In the genomic region with DNA sequence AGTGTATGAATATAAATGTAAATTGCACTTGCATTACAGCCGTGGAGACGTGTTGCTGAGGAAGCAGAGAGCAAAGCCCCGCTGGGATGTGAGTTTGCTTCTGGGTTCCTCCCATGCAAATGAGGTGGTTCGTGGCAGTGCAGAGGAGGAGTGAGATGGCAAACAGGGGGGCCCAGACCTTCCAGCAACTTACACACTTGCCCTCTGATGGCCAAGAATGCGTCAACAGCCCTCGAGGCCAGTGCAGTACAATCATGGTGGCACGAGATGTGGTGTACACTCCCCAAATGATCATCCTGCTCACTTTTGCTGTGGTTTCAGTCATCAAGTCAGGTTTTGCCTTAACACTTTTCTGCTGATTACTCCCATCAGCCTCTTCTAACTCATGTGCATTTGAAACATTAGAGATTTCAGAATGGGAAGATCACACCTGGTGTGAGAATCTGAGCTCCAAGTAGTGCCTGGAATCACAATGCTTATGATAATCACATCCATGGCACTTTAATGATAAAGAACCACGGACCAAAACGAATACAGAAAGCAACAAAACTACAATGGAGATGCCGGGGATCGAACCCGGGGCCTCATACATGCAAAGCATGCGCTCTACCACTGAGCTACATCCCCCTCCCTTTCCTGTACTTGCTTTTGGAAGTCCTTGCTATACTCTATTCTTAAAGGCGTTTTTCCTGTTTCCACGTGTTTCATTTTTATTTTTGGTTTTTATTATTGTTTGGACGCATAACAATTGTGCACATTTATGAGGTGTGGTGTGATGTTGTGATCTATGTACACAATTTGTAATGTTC, we compare ENCODE assay signal across 8 cellular contexts. TPM values are rescaled to one million over a fixed set of nuclear protein-coding genes. Genes with fewer than 3 reads are reported as not detected.
A peak's percentile ranks its signal among the peaks of the same experiment; 100 is the strongest.
DNase-seq lines count a peak whose midpoint lies in the region; ATAC-seq and TF ChIP-seq lines count a peak whose summit lies in the region.

No MANE protein-coding gene starts in this region.

- TF ChIP-seq CTCF in cardiac fibroblast (IDR thresholded peaks at IDR 0.05; ENCODE audit: low read depth, low read length) (no peak), left lung (IDR thresholded peaks at IDR 0.05) (no peak)

- H3K27me3 ChIP-seq in left lung, result no peaks in the 10 kb centered on the region

- no peaks in the 10 kb centered on the region for H3K36me3 ChIP-seq in left lung

- no peaks in the 10 kb centered on the region for H3K9me3 ChIP-seq in left lung

- DNase-seq in SW480 (ENCODE audit: low spot score) (peak; percentile 73), cardiac fibroblast (ENCODE audit: low read depth in 2 of 2) (peak; percentile 71 to 80), left lung (peak in 1 of 2 donors; percentile 74), NCI-H524 treated with DMSO at 0.1 percent for 48 hours (lab: John Stamatoyannopoulos, UW) (no peak), NCI-H2107 treated with DMSO at 0.1 percent for 48 hours (lab: John Stamatoyannopoulos, UW; ENCODE audit: unreplicated experiment) (no peak)
- peak; percentile 48 for DNase-seq in stimulated activated CD8-positive, alpha-beta memory T cell treated with anti-CD3 and anti-CD28 coated beads, Interleukin-12 subunit alpha, Interleukin-12 subunit beta, amount 100 ng/mL, for 4 hours (ENCODE audit: low read depth)

- H3K4me3 ChIP-seq in cardiac fibroblast (replicated peaks in 1 of 2; ENCODE audit: low read depth in 2 of 2, low read length in 2 of 2) (peak overlapping the region in 1 of 2 donors; percentile 40), left lung (peak overlapping the region; percentile 10 to 17)

- intact Hi-C loops in left lung (cut with DNase I), result no loop called here

- peak overlapping the region; percentile 99 for H3K27ac ChIP-seq in left lung

- ATAC-seq in GM18867 (IDR thresholded peaks at IDR 0.05; ENCODE audit: unreplicated experiment) (peak; percentile 46), HG03025 (IDR thresholded peaks at IDR 0.05; ENCODE audit: low FRiP score, unreplicated experiment) (peak; percentile 45), left lung (peak; percentile 3)

- H3K4me1 ChIP-seq in left lung, result peaks cover 20 to 60% of the 10 kb centered on the region in 2 donors

RNA-seq across cellular contexts. Expression of gene UBC, which starts 7.0 kb away (rescaled TPM):
- 1,000 to 10,000 TPM in 1 of 2 donors, 100 to 1,000 TPM in 1; 933 to 1,095 TPM for total RNA-seq in left lung

RNA-seq across cellular contexts. Expression of gene SCARB1, which starts 57.7 kb away (rescaled TPM):
- total RNA-seq in left lung, result 10 to 100 TPM; 23.5 to 36.5 TPM

Comparison
In these comparisons a context has a peak if more than half of its experiments do, and no peak if none do; other contexts are left out.
1. DNase-seq: peak in SW480 (single experiment), cardiac fibroblast (2 of 2) and stimulated activated CD8-positive, alpha-beta memory T cell treated with anti-CD3 and anti-CD28 coated beads, Interleukin-12 subunit alpha, Interleukin-12 subunit beta, amount 100 ng/mL, for 4 hours (single experiment); none in NCI-H524 treated with DMSO at 0.1 percent for 48 hours (single experiment) and NCI-H2107 treated with DMSO at 0.1 percent for 48 hours (single experiment).
2. Peak in every context shown above with its lines, with median percentiles within 50 percentile points of each other: ATAC-seq.